Comparison of ENCODE assay signal across 27 cellular contexts in genomic region chr11:69121021-69121420, GRCh38. TPM values are rescaled to one million over a fixed set of nuclear protein-coding genes. Genes with fewer than 3 reads are reported as not detected.
A peak's percentile ranks its signal among the peaks of the same experiment; 100 is the strongest.
DNase-seq lines count a peak whose midpoint lies in the region; ATAC-seq, FAIRE-seq and TF ChIP-seq lines count a peak whose summit lies in the region.
"Had no signal": no experiment of that assay in that cellular context is flagged by ENCODE, and none has a peak within 500 bp of the region (broad histone marks: within the 10 kb centered on the region; RNA-seq: fewer than 3 reads in every experiment).

No MANE protein-coding gene starts in this region.

- peaks cover 30% of the 10 kb centered on the region for H3K4me1 Mint-ChIP-seq in type B pancreatic cell (ENCODE audit: unreplicated experiment)
- H3K4me1 Mint-ChIP-seq in endodermal cell, result peaks cover 15% of the 10 kb centered on the region

- intact Hi-C loops in kidney (cut with DNase I), result no loop called here

- H3K4me3 Mint-ChIP-seq in type B pancreatic cell (peak overlapping the region; percentile 28), endodermal cell (no peak overlapping the region)
- H3K4me3 Mint-ChIP-seq: activated CD8-positive, alpha-beta T cell treated with anti-CD3 and anti-CD28 coated beads, Interleukin-2, amount 10 ng/mL, durations not matched to agents 7 days and 5 days had no signal

- H3K36me3 Mint-ChIP-seq in type B pancreatic cell (no peaks in the 10 kb centered on the region), endodermal cell (ENCODE audit: low read depth) (no peaks in the 10 kb centered on the region)

- H3K4me1 ChIP-seq in RWPE2 (ENCODE audit: insufficient read depth, poor library complexity, severe bottlenecking), result peaks cover 23% of the 10 kb centered on the region
- H3K4me1 ChIP-seq in kidney (ENCODE audit: control insufficient read depth in 1 of 2, insufficient read depth in 1 of 2, low read depth in 1 of 2, low read length in 2 of 2), result peaks cover 34 to 37% of the 10 kb centered on the region in 2 donors
- H3K4me1 ChIP-seq in endodermal cell (ENCODE audit: control insufficient read depth, insufficient read depth, low read length), result peaks cover 5% of the 10 kb centered on the region

- H3K4me3 ChIP-seq in RWPE2 (ENCODE audit: severe bottlenecking) (no peak overlapping the region), kidney (ENCODE audit: low read length in 2 of 2) (no peak overlapping the region), endodermal cell (ENCODE audit: low read length) (no peak overlapping the region)
- H3K4me3 ChIP-seq: gastroesophageal sphincter, MG63, right atrium auricular region, stomach, transverse colon had no signal

- H3K9me3 Mint-ChIP-seq in type B pancreatic cell, result no peaks in the 10 kb centered on the region
- H3K9me3 Mint-ChIP-seq in endodermal cell, result peaks cover 8% of the 10 kb centered on the region

- H3K9ac ChIP-seq in kidney (ENCODE audit: low read length in 2 of 2) (no peak overlapping the region), endodermal cell (ENCODE audit: extremely low read depth, low read length, poor library complexity, severe bottlenecking) (no peak overlapping the region)

- H3K27ac ChIP-seq in RWPE2 (ENCODE audit: poor library complexity, severe bottlenecking) (peak overlapping the region; percentile 81), kidney (ENCODE audit: low read depth in 2 of 2, low read length in 2 of 2) (no peak overlapping the region), endodermal cell (ENCODE audit: low read depth, low read length) (no peak overlapping the region)
- H3K27ac ChIP-seq: right atrium auricular region, transverse colon had no signal

- H3K9me3 ChIP-seq in RWPE2 (ENCODE audit: severe bottlenecking) (peaks cover 3% of the 10 kb centered on the region), kidney (ENCODE audit: control insufficient read depth in 1 of 2, low read length in 2 of 2) (peaks cover 0 to 7% of the 10 kb centered on the region in 2 donors), endodermal cell (ENCODE audit: control insufficient read depth, low read length) (peaks cover 8% of the 10 kb centered on the region)
- H3K9me3 ChIP-seq: MG63, transverse colon had no signal

- H3K27ac Mint-ChIP-seq in type B pancreatic cell (peak overlapping the region; percentile 87), endodermal cell (no peak overlapping the region)
- H3K27ac Mint-ChIP-seq: activated CD8-positive, alpha-beta T cell treated with anti-CD3 and anti-CD28 coated beads, Interleukin-2, amount 10 ng/mL, durations not matched to agents 7 days and 5 days had no signal

- FAIRE-seq in kidney (lab: Jason Lieb, UNC), result no peak
- FAIRE-seq: A204.1, H54 had no signal

- 87 to 89% methylated on average over 5 to 9 of the region's 9 CpGs for WGBS in endodermal cell (ENCODE audit: insufficient coverage in 1 of 2, insufficient read length in 1 of 2), 2 experiments

- H3K27me3 Mint-ChIP-seq in type B pancreatic cell, result no peaks in the 10 kb centered on the region
- H3K27me3 Mint-ChIP-seq in endodermal cell (ENCODE audit: insufficient read depth), result no peaks in the 10 kb centered on the region

- TF ChIP-seq CTCF in RWPE2 (IDR thresholded peaks at IDR 0.05; ENCODE audit: poor library complexity, severe bottlenecking), result no peak
- TF ChIP-seq CTCF in kidney (IDR thresholded peaks at IDR 0.05; ENCODE audit: borderline replicate concordance, extremely low read depth, insufficient read depth), result no peak
- TF ChIP-seq CTCF in type B pancreatic cell (conservative IDR thresholded peaks at IDR 0.05), result no peak
- no peak for TF ChIP-seq CTCF in endodermal cell (conservative IDR thresholded peaks at IDR 0.05)

- H3K27me3 ChIP-seq in RWPE2 (ENCODE audit: insufficient read depth, poor library complexity, severe bottlenecking), result no peaks in the 10 kb centered on the region
- no peaks in the 10 kb centered on the region for H3K27me3 ChIP-seq in endodermal cell (ENCODE audit: control insufficient read depth, insufficient read depth, low read length, poor library complexity, severe bottlenecking)
- H3K27me3 ChIP-seq: gastroesophageal sphincter, MG63, right atrium auricular region, stomach, transverse colon had no signal

- peak; percentile 62 for DNase-seq in activated effector memory CD4-positive, alpha-beta T cell treated with anti-CD3 and anti-CD28 coated beads, Interleukin-2, amount 50 U/mL, for 16 hours
- DNase-seq in activated effector memory CD4-positive, alpha-beta T cell treated with Interleukin-2 at 50 U/mL for 16 hours, result no peak
- DNase-seq in RWPE2 (ENCODE audit: low spot score), result no peak
- DNase-seq in kidney, result peak; percentile 53
- no peak for DNase-seq in type B pancreatic cell (ENCODE audit: extremely low spot score, unreplicated experiment)
- DNase-seq in activated CD4-positive, CD25-positive, alpha-beta regulatory T cell (lab: John Stamatoyannopoulos, UW), result no peak
- no peak for DNase-seq in endodermal cell
- DNase-seq: activated CD8-positive, alpha-beta T cell treated with anti-CD3 and anti-CD28 coated beads, Interleukin-2, amount 10 ng/mL, durations not matched to agents 7 days and 5 days; activated naive CD4-positive, alpha-beta T cell treated with Interleukin-2 at 50 U/mL for 16 hours; activated T-cell treated with anti-CD3 and anti-CD28 coated beads, Interleukin-2, amount 50 U/mL, for 1 hour; anterior cingulate cortex; C1 segment of cervical spinal cord; DMS 273 treated with DMSO at 0.1 percent for 48 hours; erythroblast; MG63; NCI-H1417 treated with DMSO at 0.1 percent for 48 hours; NCI-H2171 treated with DMSO at 0.1 percent for 48 hours; stimulated activated CD4-positive, alpha-beta T cell treated with anti-CD3 and anti-CD28 coated beads, Interleukin-12 subunit alpha, Interleukin-12 subunit beta, amount 100 ng/mL, for 4 hours; stomach; transverse colon had no signal

- no peaks in the 10 kb centered on the region for H3K36me3 ChIP-seq in RWPE2 (ENCODE audit: low read depth)
- H3K36me3 ChIP-seq in kidney (ENCODE audit: control insufficient read depth in 1 of 2, insufficient read depth in 2 of 2, low read length in 2 of 2), result no peaks in the 10 kb centered on the region
- no peaks in the 10 kb centered on the region for H3K36me3 ChIP-seq in endodermal cell (ENCODE audit: control insufficient read depth, insufficient read depth, low read length)
- H3K36me3 ChIP-seq: MG63, right atrium auricular region, stomach, transverse colon had no signal

- no peak for ATAC-seq in RWPE2 (ENCODE audit: low read depth)
- no peak for ATAC-seq in HG03039 (IDR thresholded peaks at IDR 0.05; ENCODE audit: unreplicated experiment)
- ATAC-seq: activated CD8-positive, alpha-beta T cell treated with anti-CD3 and anti-CD28 coated beads, Interleukin-2, amount 10 ng/mL, durations not matched to agents 7 days and 5 days; gastroesophageal sphincter; Right ventricle myocardium inferior had no signal

RNA-seq across cellular contexts. Expression of gene SMIM38, which starts 34.7 kb away (rescaled TPM):
- total RNA-seq in kidney (0.63 TPM), type B pancreatic cell (ENCODE audit: low replicate concordance) (0.52 and 5.3 TPM in 2 replicates), endodermal cell (under 1 TPM; 0.20 to 0.64 TPM)
- polyA plus RNA-seq in kidney (ENCODE audit: insufficient read depth, low read depth, low replicate concordance), result 0.19 TPM
- 0.18 TPM for polyA plus RNA-seq in endodermal cell (2013, experiment 1 of 2)
- polyA plus RNA-seq in endodermal cell (2013, experiment 2 of 2), result not detected
- total RNA-seq: kidney epithelial cell had no signal

Comparison
In these comparisons a context has a peak if more than half of its experiments do, and no peak if none do; other contexts are left out.
1. DNase-seq: peak in activated effector memory CD4-positive, alpha-beta T cell treated with anti-CD3 and anti-CD28 coated beads, Interleukin-2, amount 50 U/mL, for 16 hours (single experiment) and kidney (single experiment); none in activated effector memory CD4-positive, alpha-beta T cell treated with Interleukin-2 at 50 U/mL for 16 hours (single experiment), RWPE2 (single experiment), type B pancreatic cell (single experiment), activated CD4-positive, CD25-positive, alpha-beta regulatory T cell (0 of 4) and endodermal cell (single experiment).